ENCODE assay signal across 3 cellular contexts in genomic region chr19:34243876-34244578, GRCh38.
TF ChIP-seq lines count a peak whose summit lies in the region.

No MANE protein-coding gene starts in this region.

TF ChIP-seq in HCT116, 20 proteins besides CTCF, POLR2A, EP300 and RAD21:
- TF ChIP-seq POLR2AphosphoS5 (IDR thresholded peaks at IDR 0.05; ENCODE audit: low read depth, low read length) (no peak), SRF (IDR thresholded peaks at IDR 0.05; ENCODE audit: low read depth) (no peak), ATF3 (IDR thresholded peaks at IDR 0.05) (no peak), JUND (IDR thresholded peaks at IDR 0.05) (no peak), EZH2phosphoT487 (IDR thresholded peaks at IDR 0.05; ENCODE audit: borderline replicate concordance) (no peak), MAX (IDR thresholded peaks at IDR 0.05) (no peak), CBX3 (IDR thresholded peaks at IDR 0.05; ENCODE audit: low read depth) (no peak), EZH2 (IDR thresholded peaks at IDR 0.05) (no peak), SIN3A (IDR thresholded peaks at IDR 0.05; ENCODE audit: low read depth) (no peak), FOSL1 (IDR thresholded peaks at IDR 0.05; ENCODE audit: low read depth) (no peak), ZNF274 (IDR thresholded peaks at IDR 0.05; ENCODE audit: low read depth, low read length) (no peak), TCF7L2 (IDR thresholded peaks at IDR 0.05; ENCODE audit: borderline replicate concordance, extremely low read depth, insufficient read depth, insufficient read length) (no peak), ELF1 (IDR thresholded peaks at IDR 0.05; ENCODE audit: borderline replicate concordance, low read depth) (no peak), EGR1 (IDR thresholded peaks at IDR 0.05; ENCODE audit: low read depth) (no peak), SP1 (IDR thresholded peaks at IDR 0.05; ENCODE audit: low read depth) (no peak), YY1 (IDR thresholded peaks at IDR 0.05; ENCODE audit: extremely low read depth, insufficient replicate concordance, low read depth, low read length) (no peak), REST (IDR thresholded peaks at IDR 0.05; ENCODE audit: low read depth) (no peak)

TF ChIP-seq in IMR-90, 13 proteins besides CTCF, POLR2A, EP300 and RAD21:
- no peak for TF ChIP-seq BHLHE40 (IDR thresholded peaks at IDR 0.05; ENCODE audit: low read depth, low read length)
- no peak for TF ChIP-seq MAFK (IDR thresholded peaks at IDR 0.05; ENCODE audit: low read depth, low read length)
- no peak for TF ChIP-seq USF2 (IDR thresholded peaks at IDR 0.05; ENCODE audit: low read depth, low read length)
- TF ChIP-seq MXI1 (IDR thresholded peaks at IDR 0.05; ENCODE audit: borderline replicate concordance, low read depth, low read length): no peak
- no peak for TF ChIP-seq MAZ (IDR thresholded peaks at IDR 0.05; ENCODE audit: borderline replicate concordance, low read depth, low read length)
- TF ChIP-seq ELK1 (IDR thresholded peaks at IDR 0.05; ENCODE audit: borderline replicate concordance, low read depth, low read length): no peak
- TF ChIP-seq RCOR1 (IDR thresholded peaks at IDR 0.05; ENCODE audit: insufficient replicate concordance, low read length): no peak
- TF ChIP-seq CEBPB (IDR thresholded peaks at IDR 0.05; ENCODE audit: low read depth, low read length): no peak
- TF ChIP-seq CHD1 (IDR thresholded peaks at IDR 0.05; ENCODE audit: low read depth, low read length): no peak
- no peak for TF ChIP-seq RFX5 (IDR thresholded peaks at IDR 0.05; ENCODE audit: low read depth, low read length)
- TF ChIP-seq FOS (IDR thresholded peaks at IDR 0.05; ENCODE audit: low read depth, low read length): no peak
- no peak for TF ChIP-seq SMC3 (IDR thresholded peaks at IDR 0.05; ENCODE audit: low read depth, low read length)

TF ChIP-seq in K562, 482 proteins besides CTCF, POLR2A, EP300 and RAD21:
- TF ChIP-seq TRIM25 (IDR thresholded peaks at IDR 0.05; ENCODE audit: borderline replicate concordance) (no peak), MEF2D (tag; conservative IDR thresholded peaks at IDR 0.05; ENCODE audit: low read depth) (no peak; the same call in 1 of the 2 replicates), ATF3 (IDR thresholded peaks at IDR 0.05) (0 out of 2 replicates have a peak, but pooled peaks have one; percentile 34), ATF3 (CRISPR knock-in tag; conservative IDR thresholded peaks at IDR 0.05) (0 out of 2 replicates have a peak, but pooled peaks have one; percentile 3)
TF ChIP-seq in K562: peak in this region for 1.
